In the genomic region with DNA sequence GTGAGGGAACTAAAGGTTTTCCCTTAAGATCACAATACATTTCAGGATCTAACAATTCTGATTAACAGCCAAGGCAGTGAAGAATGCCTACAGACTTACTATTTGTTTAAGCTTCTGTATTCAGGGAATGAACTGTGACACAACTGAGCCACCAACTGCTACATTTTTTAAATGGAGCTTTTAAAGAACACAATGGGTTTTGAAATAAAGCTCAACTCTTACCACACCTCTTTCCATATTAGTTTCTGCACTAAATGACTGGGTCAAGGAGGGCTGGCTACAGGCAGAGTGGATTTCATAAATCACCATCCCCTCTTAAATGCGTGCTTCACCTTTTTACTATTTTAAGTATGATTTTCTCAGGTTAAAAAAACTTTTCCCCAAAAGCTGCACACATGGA, we compare ENCODE assay signal across 10 cellular contexts.
DNase-seq lines count a peak whose midpoint lies in the region; ATAC-seq, FAIRE-seq and TF ChIP-seq lines count a peak whose summit lies in the region.
"Had no signal": no experiment of that assay in that cellular context is flagged by ENCODE, and none has a peak within 500 bp of the region (broad histone marks: within the 10 kb centered on the region; RNA-seq: fewer than 3 reads in every experiment).

No MANE protein-coding gene starts in this region.

- no peak for TF ChIP-seq POLR2A in H54 (IDR thresholded peaks at IDR 0.05; ENCODE audit: low read depth, low read length)

- H3K27ac ChIP-seq in esophagus (ENCODE audit: low read depth in 2 of 2, low read length in 1 of 2) = peak overlapping the region in 1 of 2 donors; percentile 85

- peak overlapping the region; percentile 72 for H3K4me3 Mint-ChIP-seq in progenitor cell of endocrine pancreas (ENCODE audit: low read depth)

- peak overlapping the region; percentile 99 for H3K27ac Mint-ChIP-seq in progenitor cell of endocrine pancreas

- no peaks in the 10 kb centered on the region for H3K9me3 ChIP-seq in esophagus (ENCODE audit: control insufficient read depth in 2 of 2, insufficient read depth in 1 of 2, low read depth in 1 of 2, low read length in 1 of 2)

- peaks cover 1% of the 10 kb centered on the region for H3K36me3 Mint-ChIP-seq in progenitor cell of endocrine pancreas (ENCODE audit: insufficient read depth)

- no peaks in the 10 kb centered on the region for H3K27me3 Mint-ChIP-seq in progenitor cell of endocrine pancreas

- no peak for ATAC-seq in HG03025 (IDR thresholded peaks at IDR 0.05; ENCODE audit: low FRiP score, unreplicated experiment)

- DNase-seq in H54 (ENCODE audit: insufficient read length, low spot score) = no peak
- DNase-seq in NOMO-1 treated with dmso at 0.1 percent for 144 hours (lab: John Stamatoyannopoulos, UW; ENCODE audit: unreplicated experiment) = peak; percentile 56
- DNase-seq in progenitor cell of endocrine pancreas (ENCODE audit: low spot score, unreplicated experiment) = no peak
- no peak for DNase-seq in DMS53 (lab: John Stamatoyannopoulos, UW)
- no peak for DNase-seq in germinal center (ENCODE audit: low spot score)
- no peak for DNase-seq in stimulated activated CD4-positive, alpha-beta T cell treated with anti-CD3 and anti-CD28 coated beads, Interleukin-4, amount 100 ng/mL, for 24 hours
- DNase-seq: cerebellar nuclear complex, MM.1S had no signal

- peak; percentile 6 for FAIRE-seq in H54 (lab: Jason Lieb, UNC)

- no peaks in the 10 kb centered on the region for H3K27me3 ChIP-seq in esophagus (ENCODE audit: control insufficient read depth in 1 of 2, insufficient read depth in 2 of 2, low read length in 2 of 2)

- WGBS in esophagus, 2 donors = 75 to 85% methylated on average over 1 of the region's 1 CpG

- H3K4me1 ChIP-seq in esophagus (ENCODE audit: control insufficient read depth in 2 of 2, insufficient read depth in 2 of 2, low read length in 1 of 2) = peaks cover 3 to 5% of the 10 kb centered on the region in 2 donors

- TF ChIP-seq CTCF in progenitor cell of endocrine pancreas (IDR thresholded peaks at IDR 0.05; ENCODE audit: unreplicated experiment) = no peak

- H3K4me3 ChIP-seq in esophagus (ENCODE audit: low read depth in 1 of 2, low read length in 2 of 2) = peak overlapping the region; percentile 10 to 59

- no peaks in the 10 kb centered on the region for H3K9me3 Mint-ChIP-seq in progenitor cell of endocrine pancreas (ENCODE audit: low read depth)

- H3K4me1 Mint-ChIP-seq in progenitor cell of endocrine pancreas (ENCODE audit: low read depth) = peaks cover 30% of the 10 kb centered on the region

- H3K36me3 ChIP-seq in esophagus (ENCODE audit: control insufficient read depth in 2 of 2, insufficient read depth in 2 of 2, low read length in 1 of 2) = no peaks in the 10 kb centered on the region
